10 cellular contexts compared by ENCODE assay signal in the genomic region with DNA sequence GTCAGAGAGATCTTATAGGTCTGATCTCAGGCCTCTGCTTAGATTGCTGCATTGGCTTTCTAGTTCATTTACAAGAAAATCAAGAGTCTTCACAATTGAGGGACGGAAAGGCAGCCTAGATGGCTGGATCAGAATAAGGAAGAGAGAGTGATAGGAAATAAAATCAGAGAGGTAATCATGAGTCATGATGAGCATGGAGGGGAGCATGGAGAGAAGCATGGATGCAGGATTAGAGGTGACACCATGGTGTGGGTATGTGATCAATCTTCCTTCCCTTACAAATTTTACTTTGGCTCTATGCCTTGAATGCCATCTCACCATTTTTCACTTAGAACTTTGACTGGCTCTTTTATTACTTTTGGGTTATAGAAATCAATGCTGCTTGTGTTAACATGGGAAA. TPM values are rescaled to one million over a fixed set of nuclear protein-coding genes. Genes with fewer than 3 reads are reported as not detected.
DNase-seq lines count a peak whose midpoint lies in the region; ATAC-seq and TF ChIP-seq lines count a peak whose summit lies in the region.
"Had no signal": no experiment of that assay in that cellular context is flagged by ENCODE, and none has a peak within 500 bp of the region (broad histone marks: within the 10 kb centered on the region; RNA-seq: fewer than 3 reads in every experiment).

No MANE protein-coding gene starts in this region.

- intact Hi-C loops in spleen (cut with DNase I; ENCODE audit: low total_unique reads) = loop anchor here (10.0 kb wide), 1 partner anchor 100 kb away; no protein-coding TSS in a partner anchor

- peaks cover 24 to 58% (median 46%) of the 10 kb centered on the region in 6 donors for H3K4me1 ChIP-seq in spleen

- 75 to 84% (median 81%) methylated on average over 1 of the region's 1 CpG for WGBS in spleen, 5 donors

- no peak overlapping the region for H3K27ac ChIP-seq in spleen

- ATAC-seq in GM19452 (IDR thresholded peaks at IDR 0.05; ENCODE audit: unreplicated experiment) = no peak

- peak overlapping the region; percentile 98 for H3K4me3 ChIP-seq in fibroblast of the aortic adventitia (ENCODE audit: low read depth, low read length)
- H3K4me3 ChIP-seq in spleen = peak overlapping the region in 6 of 8 donors; percentile 93 to 100 (median 98)

- H3K9me3 ChIP-seq in spleen = no peaks in the 10 kb centered on the region

- TF ChIP-seq CTCF in fibroblast of the aortic adventitia (IDR thresholded peaks at IDR 0.05; ENCODE audit: insufficient read depth, low read length) (no peak), spleen (IDR thresholded peaks at IDR 0.05 in 8 of 11, conservative IDR thresholded peaks at IDR 0.05 in 3 of 11) (no peak)

- H3K27me3 ChIP-seq in spleen (replicated peaks in 1 of 7) = no peaks in the 10 kb centered on the region

- no peak for TF ChIP-seq POLR2A in spleen (IDR thresholded peaks at IDR 0.05)

- peaks cover 0 to 40% (median 24%) of the 10 kb centered on the region in 6 donors for H3K36me3 ChIP-seq in spleen

- DNase-seq in NOMO-1 treated with DMSO at 0.1 percent for 48 hours (lab: John Stamatoyannopoulos, UW; ENCODE audit: unreplicated experiment) = peak; percentile 3
- DNase-seq in NOMO-1 treated with dmso at 0.1 percent for 144 hours (lab: John Stamatoyannopoulos, UW; ENCODE audit: unreplicated experiment) = no peak
- peak; percentile 41 for DNase-seq in OCI-M1 (lab: John Stamatoyannopoulos, UW)
- no peak for DNase-seq in fibroblast of the aortic adventitia (ENCODE audit: low read depth)
- DNase-seq in spleen = no peak
- no peak for DNase-seq in middle frontal gyrus (ENCODE audit: extremely low spot score, low spot score)
- DNase-seq in activated T-cell treated with anti-CD3 and anti-CD28 coated beads, Interleukin-2, amount 50 U/mL, for 1 hour = no peak
- DNase-seq: activated naive CD8-positive, alpha-beta T cell treated with anti-CD3 and anti-CD28 coated beads for 36 hours; immature natural killer cell had no signal

RNA-seq across cellular contexts. Expression of gene BCCIP, which starts 1.4 kb away (rescaled TPM):
- total RNA-seq in fibroblast of the aortic adventitia (ENCODE audit: low replicate concordance) (44.9 and 48.1 TPM in 2 replicates), spleen (10 to 100 TPM; 30.2 to 44.4 (median 33.9) TPM)
- polyA plus RNA-seq in spleen = 10 to 100 TPM; 45.1 to 61.3 (median 56.1) TPM

RNA-seq across cellular contexts. Expression of gene UROS, which starts 1.7 kb away (rescaled TPM):
- total RNA-seq in fibroblast of the aortic adventitia (ENCODE audit: low replicate concordance) (74.7 and 131 TPM in 2 replicates), spleen (10 to 100 TPM; 30.3 to 43.8 (median 39.3) TPM)
- 10 to 100 TPM; 31.6 to 40.7 (median 37.6) TPM for polyA plus RNA-seq in spleen

RNA-seq across cellular contexts. Expression of gene MMP21, which starts 49.1 kb away (rescaled TPM):
- total RNA-seq in fibroblast of the aortic adventitia (ENCODE audit: low replicate concordance) (0.09 TPM in 1 of 2 replicates, not detected in the other), spleen (under 1 TPM in 5 of 7 donors, not detected in 2; 0.27 to 0.68 (median 0.41) TPM)
- polyA plus RNA-seq in spleen = under 1 TPM; 0.09 to 0.19 (median 0.12) TPM
- total RNA-seq: activated naive CD8-positive, alpha-beta T cell treated with anti-CD3 and anti-CD28 coated beads for 36 hours had no signal
- polyA plus RNA-seq: immature natural killer cell had no signal

RNA-seq across cellular contexts. Expression of gene DHX32, which starts 56.4 kb away (rescaled TPM):
- total RNA-seq in fibroblast of the aortic adventitia (ENCODE audit: low replicate concordance) = 20.2 and 31.3 TPM in 2 replicates
- total RNA-seq in spleen = 10 to 100 TPM; 18.6 to 27.7 (median 21.6) TPM
- polyA plus RNA-seq in spleen = 10 to 100 TPM in 2 of 3 donors, 1 to 10 TPM in 1; 8.6 to 11.3 (median 10.3) TPM

Comparison
In these comparisons a context has a peak if more than half of its experiments do, and no peak if none do; other contexts are left out.
1. DNase-seq: peak in NOMO-1 treated with DMSO at 0.1 percent for 48 hours (single experiment) and OCI-M1 (single experiment); none in NOMO-1 treated with dmso at 0.1 percent for 144 hours (single experiment), fibroblast of the aortic adventitia (single experiment), spleen (single experiment), middle frontal gyrus (single experiment) and activated T-cell treated with anti-CD3 and anti-CD28 coated beads, Interleukin-2, amount 50 U/mL, for 1 hour (single experiment).